19 cellular contexts compared by ENCODE assay signal in genomic region chr1:20442920-20443625, GRCh38. TPM values are rescaled to one million over a fixed set of nuclear protein-coding genes. Genes with fewer than 3 reads are reported as not detected.
DNase-seq lines count a peak whose midpoint lies in the region; ATAC-seq, FAIRE-seq and TF ChIP-seq lines count a peak whose summit lies in the region.
"Had no signal": no experiment of that assay in that cellular context is flagged by ENCODE, and none has a peak within 500 bp of the region (broad histone marks: within the 10 kb centered on the region; RNA-seq: fewer than 3 reads in every experiment).

No MANE protein-coding gene starts in this region.

- BruUV-seq in K562 (replicated peaks; lab: Mats Ljungman, UMichigan), result no TSS peak

- no peak overlapping the region for H3K9ac ChIP-seq in K562 (ENCODE audit: insufficient read depth in 1 of 2, low read depth in 2 of 2, low read length in 2 of 2)

- peaks cover 2 to 35% of the 10 kb centered on the region in 2 experiments; a peak in 2 of 5 replicates for H3K27me3 ChIP-seq in K562 (ENCODE audit: control insufficient read depth in 2 of 2, insufficient read depth in 2 of 2, low read length in 2 of 2)
- H3K27me3 ChIP-seq in uterus, result no peaks in the 10 kb centered on the region

- in situ Hi-C loops in K562 (cut with MboI), result no loop called here

- H3K4me2 ChIP-seq in K562 (ENCODE audit: insufficient read depth, low read length), result no peak overlapping the region
- H3K4me2 ChIP-seq: PC-9 had no signal

- POLR2A ChIA-PET in K562 (lab: Yijun Ruan, JAX), result interaction anchor here (0.6 kb wide), 1 partner anchor 12 kb away, joined by 4 read pairs; no protein-coding TSS in a partner anchor

- no peak for ATAC-seq in K562
- ATAC-seq: activated CD4-positive, CD25-positive, alpha-beta regulatory T cell treated with anti-CD3 and anti-CD28 coated beads, Interleukin-2, amount 50 U/mL, for 24 hours had no signal

- TF ChIP-seq CTCF in K562 (IDR thresholded peaks at IDR 0.05 in 2 of 3, conservative IDR thresholded peaks at IDR 0.05 in 1 of 3; ENCODE audit: insufficient read depth in 2 of 3, low read depth in 1 of 3, low read length in 3 of 3) (no peak), uterus (IDR thresholded peaks at IDR 0.05) (no peak)

- H3K27ac ChIP-seq in K562 (ENCODE audit: extremely low read depth, low read depth, low read length), result no peak overlapping the region
- H3K27ac ChIP-seq in uterus, result no peak overlapping the region
- H3K27ac ChIP-seq: C4-2B, esophagus squamous epithelium, PC-9, prostate gland had no signal

- TF ChIP-seq RAD21 in K562 (CRISPR knock-in tag; conservative IDR thresholded peaks at IDR 0.05 in 1 of 2, IDR thresholded peaks at IDR 0.05 in 1 of 2), result no peak

- intact Hi-C loops in K562 (cut with micrococcal nuclease) (no loop called here), posterior vena cava (cut with DNase I) (no loop called here), uterus (cut with DNase I; ENCODE audit: low total_unique reads) (no loop called here)

- no peaks in the 10 kb centered on the region for H3K9me3 ChIP-seq in K562 (replicated peaks; ENCODE audit: control insufficient read depth, insufficient read depth, low read depth, low read length)
- no peaks in the 10 kb centered on the region for H3K9me3 ChIP-seq in uterus
- H3K9me3 ChIP-seq: esophagus squamous epithelium, prostate gland had no signal

- H2AFZ ChIP-seq in K562 (ENCODE audit: low read depth, low read length), result no peak overlapping the region
- H2AFZ ChIP-seq: PC-9 had no signal

- DNase-seq in NCI-H1092 treated with DMSO at 0.1 percent for 48 hours (lab: John Stamatoyannopoulos, UW), result peak; percentile 15
- no peak for DNase-seq in NCI-H1092 (lab: John Stamatoyannopoulos, UW)
- peak; percentile 68 for DNase-seq in HS-5 (ENCODE audit: low read depth)
- DNase-seq in K562 (ENCODE audit: extremely low read depth in 1 of 4, low spot score in 3 of 4), result no peak
- peak; percentile 69 for DNase-seq in posterior vena cava (ENCODE audit: low spot score)
- DNase-seq in uterus, result no peak
- DNase-seq in HPDE6-E6E7 (ENCODE audit: extremely low spot score), result no peak
- no peak for DNase-seq in cerebellar nuclear complex (lab: John Stamatoyannopoulos, UW)
- DNase-seq: 8988T; effector CD8-positive, alpha-beta T cell; esophagus squamous epithelium; NCI-H1930; NCI-H748 treated with DMSO at 0.1 percent for 48 hours; PC-9; stimulated activated CD8-positive, alpha-beta memory T cell treated with anti-CD3 and anti-CD28 coated beads, Interleukin-4, amount 100 ng/mL, for 48 hours had no signal

- FAIRE-seq in K562 (lab: Jason Lieb, UNC), result no peak
- FAIRE-seq: GM18507 had no signal

- no peak overlapping the region for H3K4me3 ChIP-seq in K562
- H3K4me3 ChIP-seq in uterus, result no peak overlapping the region
- H3K4me3 ChIP-seq: esophagus squamous epithelium, PC-9, prostate gland had no signal

- no peaks in the 10 kb centered on the region for H3K36me3 ChIP-seq in K562 (ENCODE audit: control insufficient read depth, insufficient read depth, low read length)
- no peaks in the 10 kb centered on the region for H3K36me3 ChIP-seq in uterus
- H3K36me3 ChIP-seq: esophagus squamous epithelium, prostate gland had no signal

- H3K4me1 ChIP-seq in K562 (replicated peaks in 1 of 2; ENCODE audit: control insufficient read depth in 2 of 2, insufficient read depth in 2 of 2, low read length in 2 of 2) (no peaks in the 10 kb centered on the region), uterus (no peaks in the 10 kb centered on the region)
- H3K4me1 ChIP-seq: esophagus squamous epithelium, prostate gland had no signal

- H3K9me1 ChIP-seq in K562 (ENCODE audit: control insufficient read depth, insufficient read depth, low read length), result no peaks in the 10 kb centered on the region

- WGBS in K562 (ENCODE audit: insufficient coverage, low coverage, missing lambda C conversion rate), result 2% methylated on average over 5 of the region's 5 CpGs

- TF ChIP-seq EP300 in K562 (IDR thresholded peaks at IDR 0.05; ENCODE audit: low read length), result no peak

- CTCF ChIA-PET in K562 (lab: Yijun Ruan, JAX; ENCODE audit: low intra/inter-chr PET ratio), result no interaction called here

- no peaks in the 10 kb centered on the region for H3K79me2 ChIP-seq in K562 (ENCODE audit: control insufficient read depth, insufficient read depth, low read length)

- TF ChIP-seq POLR2A in K562 (conservative IDR thresholded peaks at IDR 0.05) (no peak), uterus (IDR thresholded peaks at IDR 0.05) (no peak)

- no peaks in the 10 kb centered on the region for H4K20me1 ChIP-seq in K562 (replicated peaks; ENCODE audit: control insufficient read depth, insufficient read depth, low read length)

TF ChIP-seq in K562, 482 proteins besides CTCF, POLR2A, EP300 and RAD21:
- TF ChIP-seq RFX1 (IDR thresholded peaks at IDR 0.05), result peak; percentile 26; the same call in 1 of the 2 replicates
- no peak for TF ChIP-seq ATF4 (CRISPR knock-in tag; IDR thresholded peaks at IDR 0.05)
- TF ChIP-seq PRPF4 (IDR thresholded peaks at IDR 0.05; ENCODE audit: insufficient read depth, low read depth, low read length, poor library complexity, severe bottlenecking), result no peak
- no peak for TF ChIP-seq ILK (tag; IDR thresholded peaks at IDR 0.05; ENCODE audit: borderline replicate concordance, low read depth)

RNA-seq across cellular contexts. Expression of gene CAMK2N1, which starts 42.9 kb away (rescaled TPM):
- total RNA-seq in K562 (2011; cell fraction: chromatin; rRNA removed; ENCODE audit: low replicate concordance), result 1.1 and 1.2 TPM in 2 replicates
- 0.17 and 1.2 TPM in 2 replicates for total RNA-seq in K562 (2011; cell fraction: nucleolus; rRNA removed)
- total RNA-seq in K562 (2011; cell fraction: nucleoplasm; rRNA removed), result 0.81 and 2.7 TPM in 2 replicates
- total RNA-seq in K562 (2014; rRNA removed) (0.09 and 0.24 TPM in 2 replicates), K562 (2014; rRNA removed; fragmentation: Illumina TruSeq; extraction: Trizol) (0.15 and 0.22 TPM in 2 replicates), K562 (2015; rRNA removed; fragmentation: Illumina TruSeq; extraction: Trizol) (0.15 and 0.25 TPM in 2 replicates), K562 (2021) (1.4 and 2.1 TPM in 2 replicates), posterior vena cava (10 to 100 TPM; 12.3 to 22.9 TPM), uterus (10 to 100 TPM; 12.6 to 37.3 (median 19.4) TPM)
- polyA plus RNA-seq in K562 (2011; rRNA removed) (0.27 and 0.47 TPM in 2 replicates), K562 (2014; fragmentation: Illumina TruSeq; extraction: Trizol) (0.74 and 1.1 TPM in 2 replicates), K562 (2014; fragmentation: Nextera tagmentation; extraction: Ambion mirVana) (under 1 TPM; 0.20 to 0.34 TPM), K562 (2014; rRNA removed) (0.45 and 0.52 TPM in 2 replicates)
- polyA plus RNA-seq in K562 (2011; cell fraction: cytosol; rRNA removed), result 0.27 and 0.28 TPM in 2 replicates
- polyA plus RNA-seq in K562 (2011; cell fraction: nucleus; rRNA removed), result 0.32 and 0.84 TPM in 2 replicates
- polyA plus RNA-seq in K562 (2012), result 1.7 and 2.2 TPM in 2 replicates
- polyA minus RNA-seq in K562 (2011; rRNA and poly(A)+ RNA removed), result 0.24 and 0.32 TPM in 2 replicates
- 0.38 and 0.55 TPM in 2 replicates for polyA minus RNA-seq in K562 (2011; cell fraction: cytosol; rRNA and poly(A)+ RNA removed)
- 0.11 and 0.27 TPM in 2 replicates for polyA minus RNA-seq in K562 (2011; cell fraction: nucleus; rRNA and poly(A)+ RNA removed)

Comparison
In these comparisons a context has a peak if more than half of its experiments do, and no peak if none do; other contexts are left out.
1. DNase-seq: peak in NCI-H1092 treated with DMSO at 0.1 percent for 48 hours (single experiment), HS-5 (single experiment) and posterior vena cava (single experiment); none in NCI-H1092 (single experiment), K562 (0 of 4), uterus (0 of 2), HPDE6-E6E7 (single experiment) and cerebellar nuclear complex (0 of 2).